ENCODE assay signal across 20 cellular contexts in genomic region chr7:102698962-102699750, GRCh38. TPM values are rescaled to one million over a fixed set of nuclear protein-coding genes. Genes with fewer than 3 reads are reported as not detected.
"Had no signal": no experiment of that assay in that cellular context is flagged by ENCODE, and none has a peak within 500 bp of the region (broad histone marks: within the 10 kb centered on the region; RNA-seq: fewer than 3 reads in every experiment).

No MANE protein-coding gene starts in this region.

RNA-seq across cellular contexts. Expression of gene SPDYE2B, which starts 49.0 kb away (rescaled TPM):
- total RNA-seq: hepatocyte; kidney epithelial cell; left ventricle myocardium inferior; lower leg skin; lung; mucosa of gallbladder; naive thymus-derived CD8-positive, alpha-beta T cell; neural crest cell; osteoblast; pancreas; prostate gland; sigmoid colon; spleen; subcutaneous adipose tissue; suprapubic skin; thoracic aorta; tibial nerve; ureter; uterus had no signal
- polyA plus RNA-seq: hepatocyte, lung, pancreas, sigmoid colon, small intestine, spleen had no signal
